In the genomic region with DNA sequence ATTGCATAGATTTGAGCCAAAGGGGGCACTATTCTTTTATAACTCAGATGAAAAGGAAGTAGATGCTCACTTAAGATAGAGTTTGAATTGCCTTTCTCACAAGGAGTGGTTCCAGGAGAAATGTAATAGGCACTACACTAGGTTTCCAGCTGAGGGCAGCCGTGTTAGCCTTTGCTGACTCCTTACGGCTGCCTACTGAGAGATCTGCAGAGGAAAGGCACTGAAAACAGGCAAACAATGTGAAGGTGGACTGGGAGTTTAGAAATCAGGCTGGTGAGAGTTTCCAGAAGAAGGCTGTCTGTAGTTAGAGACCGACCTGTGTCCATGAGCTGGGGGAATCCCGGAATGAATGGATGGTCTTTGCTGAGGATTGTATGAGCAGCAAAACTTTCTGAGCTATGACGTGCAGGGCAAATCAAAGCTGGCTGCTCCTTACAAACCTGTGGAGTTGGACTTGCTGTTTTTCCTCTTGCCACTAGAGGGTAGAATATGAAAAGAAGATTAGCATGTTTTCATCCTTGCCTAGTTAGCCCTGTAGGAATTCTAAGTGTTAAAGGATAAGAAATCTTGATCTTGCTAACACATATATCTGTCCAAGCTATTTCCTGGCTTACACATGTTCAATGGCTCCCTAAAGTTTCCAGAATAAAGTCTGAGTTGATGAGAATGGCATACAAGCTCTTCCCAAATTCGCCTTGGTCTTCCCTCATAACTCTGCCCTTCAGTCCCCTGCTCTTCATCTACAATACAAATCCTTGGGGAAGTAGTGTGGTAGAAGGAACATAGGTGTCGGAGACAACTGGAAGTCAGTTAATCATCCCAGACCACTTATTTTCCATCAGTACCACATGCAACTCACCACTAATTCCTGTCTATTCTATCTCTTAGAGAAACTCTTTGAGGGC, we compare ENCODE assay signal across 8 cellular contexts. TPM values are rescaled to one million over a fixed set of nuclear protein-coding genes. Genes with fewer than 3 reads are reported as not detected.
DNase-seq lines count a peak whose midpoint lies in the region; ATAC-seq and TF ChIP-seq lines count a peak whose summit lies in the region.

No MANE protein-coding gene starts in this region.

- H3K36me3 Mint-ChIP-seq in activated CD4-positive, alpha-beta T cell treated with anti-CD3 and anti-CD28 coated beads, Interleukin-2, amount 10 ng/mL, durations not matched to agents 24 days and 14 days (ENCODE audit: low read depth): no peaks in the 10 kb centered on the region

- peak; percentile 63 to 84 for TF ChIP-seq CTCF in left lung (IDR thresholded peaks at IDR 0.05)

- H3K27ac Mint-ChIP-seq in activated CD4-positive, alpha-beta T cell treated with anti-CD3 and anti-CD28 coated beads, Interleukin-2, amount 10 ng/mL, durations not matched to agents 24 days and 14 days: no peak overlapping the region

- H3K36me3 ChIP-seq in left lung: no peaks in the 10 kb centered on the region

- no peaks in the 10 kb centered on the region for H3K4me1 Mint-ChIP-seq in activated CD4-positive, alpha-beta T cell treated with anti-CD3 and anti-CD28 coated beads, Interleukin-2, amount 10 ng/mL, durations not matched to agents 24 days and 14 days

- intact Hi-C loops in activated CD4-positive, alpha-beta T cell treated with anti-CD3 and anti-CD28 coated beads, Interleukin-2, amount 10 ng/mL, durations not matched to agents 24 days and 14 days (cut with micrococcal nuclease): loop anchor here (1.0 to 10.0 kb wide), 2 partner anchors 167 to 195 kb away; partner anchors contain the start of genes ABHD15 and TP53I13
- intact Hi-C loops in left lung (cut with DNase I): loop anchor here in 1 of 2 donors (5.0 kb wide), 1 partner anchor 167 kb away; no protein-coding TSS in a partner anchor

- no peaks in the 10 kb centered on the region for H3K9me3 ChIP-seq in left lung

- no peaks in the 10 kb centered on the region for H3K27me3 ChIP-seq in left lung

- H3K27me3 Mint-ChIP-seq in activated CD4-positive, alpha-beta T cell treated with anti-CD3 and anti-CD28 coated beads, Interleukin-2, amount 10 ng/mL, durations not matched to agents 24 days and 14 days: peaks cover under 1% of the 10 kb centered on the region

- no peak overlapping the region for H3K4me3 Mint-ChIP-seq in activated CD4-positive, alpha-beta T cell treated with anti-CD3 and anti-CD28 coated beads, Interleukin-2, amount 10 ng/mL, durations not matched to agents 24 days and 14 days

- ATAC-seq in HG03095 (IDR thresholded peaks at IDR 0.05; ENCODE audit: unreplicated experiment): peak; percentile 65
- peak; percentile 97 for ATAC-seq in left lung
- no peak for ATAC-seq in GM21786 (IDR thresholded peaks at IDR 0.05; ENCODE audit: unreplicated experiment)

- H3K9me3 Mint-ChIP-seq in activated CD4-positive, alpha-beta T cell treated with anti-CD3 and anti-CD28 coated beads, Interleukin-2, amount 10 ng/mL, durations not matched to agents 24 days and 14 days: no peaks in the 10 kb centered on the region

- no peak overlapping the region for H3K4me3 ChIP-seq in left lung

- H3K4me1 ChIP-seq in left lung: no peaks in the 10 kb centered on the region

- H3K27ac ChIP-seq in left lung: peak overlapping the region; percentile 38 to 49

- DNase-seq in DMS153 (lab: John Stamatoyannopoulos, UW) (peak; percentile 45), NCI-H524 treated with DMSO at 0.1 percent for 48 hours (lab: John Stamatoyannopoulos, UW) (peak; percentile 75), dermis microvascular lymphatic vessel endothelial cell (ENCODE audit: low read depth in 2 of 2) (peak; percentile 68 to 82), left lung (peak in 1 of 2 donors; percentile 38)
- DNase-seq in activated CD4-positive, alpha-beta T cell treated with anti-CD3 and anti-CD28 coated beads, Interleukin-2, amount 10 ng/mL, durations not matched to agents 24 days and 14 days: peak; percentile 82
- DNase-seq in stimulated activated CD4-positive, alpha-beta T cell treated with anti-CD3 and anti-CD28 coated beads, Interleukin-4, amount 100 ng/mL, for 1 hour: peak; percentile 33

RNA-seq across cellular contexts. Expression of gene TAOK1, which starts 20.1 kb away (rescaled TPM):
- total RNA-seq in activated CD4-positive, alpha-beta T cell treated with anti-CD3 and anti-CD28 coated beads, Interleukin-2, amount 10 ng/mL, durations not matched to agents 24 days and 14 days: 42.7 and 43.2 TPM in 2 replicates
- 40.6 and 46.5 TPM in 2 replicates for total RNA-seq in dermis microvascular lymphatic vessel endothelial cell
- total RNA-seq in left lung: 10 to 100 TPM; 58.5 to 66.0 TPM
